In the genomic region with DNA sequence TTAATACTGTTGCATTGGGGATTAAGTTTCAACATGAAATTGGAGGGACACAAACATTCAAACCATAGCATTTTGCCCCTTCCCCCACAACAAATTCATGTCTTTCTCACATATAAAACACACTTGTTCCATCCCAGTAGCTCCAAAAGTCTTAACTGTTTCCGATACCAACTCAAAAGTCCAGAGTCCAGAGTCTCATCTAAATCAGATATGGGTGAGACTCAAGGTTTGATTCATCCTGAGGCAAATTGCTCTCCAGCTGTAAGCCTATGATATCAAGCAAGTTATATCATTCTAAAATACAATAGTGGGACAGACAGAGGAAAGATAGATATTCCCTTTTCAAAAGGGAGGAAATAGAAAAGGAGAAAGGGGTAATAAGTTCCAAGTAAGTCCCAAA, we compare ENCODE assay signal across 19 cellular contexts.
"Had no signal": no experiment of that assay in that cellular context is flagged by ENCODE, and none has a peak within 500 bp of the region (broad histone marks: within the 10 kb centered on the region; RNA-seq: fewer than 3 reads in every experiment).

No MANE protein-coding gene starts in this region.

- H3K9me3 Mint-ChIP-seq: activated CD4-positive, alpha-beta T cell treated with anti-CD3 and anti-CD28 coated beads, Interleukin-2, amount 10 ng/mL, durations not matched to agents 7 days and 5 days; activated naive CD4-positive, alpha-beta T cell treated with anti-CD3 and anti-CD28 coated beads, Interleukin-2, amount 10 ng/mL, durations not matched to agents 7 days and 5 days; activated T-cell treated with anti-CD3 and anti-CD28 coated beads, Interleukin-2, amount 50 U/mL, for 4 hours; immature natural killer cell; nephron progenitor cell had no signal

- H3K4me3 Mint-ChIP-seq: activated CD4-positive, alpha-beta T cell treated with anti-CD3 and anti-CD28 coated beads, Interleukin-2, amount 10 ng/mL, durations not matched to agents 7 days and 5 days; activated CD8-positive, alpha-beta T cell treated with anti-CD3 and anti-CD28 coated beads, Interleukin-2, amount 10 ng/mL, durations not matched to agents 7 days and 5 days; activated naive CD4-positive, alpha-beta T cell treated with anti-CD3 and anti-CD28 coated beads, Interleukin-2, amount 10 ng/mL, durations not matched to agents 7 days and 5 days; activated T-cell treated with anti-CD3 and anti-CD28 coated beads, Interleukin-2, amount 50 U/mL, for 4 hours; immature natural killer cell; nephron progenitor cell had no signal

- H3K36me3 ChIP-seq: heart right ventricle had no signal

- H3K9me3 ChIP-seq: heart right ventricle had no signal

- H3K4me1 Mint-ChIP-seq: activated naive CD4-positive, alpha-beta T cell treated with anti-CD3 and anti-CD28 coated beads, Interleukin-2, amount 10 ng/mL, durations not matched to agents 7 days and 5 days; immature natural killer cell; nephron progenitor cell had no signal

- H3K27me3 ChIP-seq: heart right ventricle had no signal

- ATAC-seq: activated CD8-positive, alpha-beta T cell treated with anti-CD3 and anti-CD28 coated beads, Interleukin-2, amount 10 ng/mL, durations not matched to agents 7 days and 5 days; activated T-cell treated with anti-CD3 and anti-CD28 coated beads, Interleukin-2, amount 50 U/mL, for 4 hours had no signal

- DNase-seq: activated CD4-positive, alpha-beta T cell treated with anti-CD3 and anti-CD28 coated beads, Interleukin-2, amount 10 ng/mL, durations not matched to agents 7 days and 5 days; activated CD8-positive, alpha-beta T cell treated with anti-CD3 and anti-CD28 coated beads, Interleukin-2, amount 10 ng/mL, durations not matched to agents 7 days and 5 days; activated naive CD4-positive, alpha-beta T cell treated with anti-CD3 and anti-CD28 coated beads, Interleukin-2, amount 10 ng/mL, durations not matched to agents 7 days and 5 days; activated T-cell treated with anti-CD3 and anti-CD28 coated beads, Interleukin-2, amount 50 U/mL, for 4 hours; aorta; cerebellar nuclear complex; effector CD4-positive, alpha-beta T cell; heart right ventricle; immature natural killer cell; kidney glomerular epithelial cell; left ventricle myocardium superior; nephron progenitor cell; nucleus accumbens; retina; stimulated activated CD4-positive, alpha-beta T cell treated with anti-CD3 and anti-CD28 coated beads, Interleukin-12 subunit alpha, Interleukin-12 subunit beta, amount 100 ng/mL, for 4 hours; stimulated activated CD4-positive, alpha-beta T cell treated with anti-CD3 and anti-CD28 coated beads, Interleukin-1b, Interleukin-23, amount 100 ng/mL, for 48 hours; stimulated activated CD8-positive, alpha-beta memory T cell treated with anti-CD3 and anti-CD28 coated beads, Interleukin-4, amount 100 ng/mL, for 48 hours; stimulated activated naive CD4-positive, alpha-beta T cell treated with Interleukin-2 at 50 U/mL for 16 hours; substantia nigra had no signal

- H3K4me3 ChIP-seq: heart right ventricle had no signal

- H3K27ac Mint-ChIP-seq: activated CD4-positive, alpha-beta T cell treated with anti-CD3 and anti-CD28 coated beads, Interleukin-2, amount 10 ng/mL, durations not matched to agents 7 days and 5 days; activated CD8-positive, alpha-beta T cell treated with anti-CD3 and anti-CD28 coated beads, Interleukin-2, amount 10 ng/mL, durations not matched to agents 7 days and 5 days; activated naive CD4-positive, alpha-beta T cell treated with anti-CD3 and anti-CD28 coated beads, Interleukin-2, amount 10 ng/mL, durations not matched to agents 7 days and 5 days; immature natural killer cell; nephron progenitor cell had no signal

- H3K27me3 Mint-ChIP-seq: activated CD4-positive, alpha-beta T cell treated with anti-CD3 and anti-CD28 coated beads, Interleukin-2, amount 10 ng/mL, durations not matched to agents 7 days and 5 days; activated naive CD4-positive, alpha-beta T cell treated with anti-CD3 and anti-CD28 coated beads, Interleukin-2, amount 10 ng/mL, durations not matched to agents 7 days and 5 days had no signal

- H3K36me3 Mint-ChIP-seq: activated naive CD4-positive, alpha-beta T cell treated with anti-CD3 and anti-CD28 coated beads, Interleukin-2, amount 10 ng/mL, durations not matched to agents 7 days and 5 days; immature natural killer cell had no signal
